ENCODE assay signal across 1 cellular context in genomic region chr3:142104763-142105162, GRCh38.
TF ChIP-seq lines count a peak whose summit lies in the region.

No MANE protein-coding gene starts in this region.

TF ChIP-seq in GM12878, 131 proteins besides CTCF, POLR2A, EP300 and RAD21 (continued from another document):
- no peak for TF ChIP-seq CHD1 (IDR thresholded peaks at IDR 0.05; ENCODE audit: low read depth, low read length)
- TF ChIP-seq SIX5 (IDR thresholded peaks at IDR 0.05; ENCODE audit: low read depth, low read length, severe bottlenecking) = no peak
- TF ChIP-seq CBX3 (IDR thresholded peaks at IDR 0.05; ENCODE audit: borderline replicate concordance, low read depth) = no peak
